ENCODE assay signal across 1 cellular context in genomic region chr3:125076464-125076863, GRCh38.
TF ChIP-seq lines count a peak whose summit lies in the region.

No MANE protein-coding gene starts in this region.

TF ChIP-seq in GM23338, 12 proteins besides CTCF, POLR2A, EP300 and RAD21 (continued from another document):
- TF ChIP-seq ZNF462 (CRISPR knock-in tag; IDR thresholded peaks at IDR 0.05) (no peak), ZNF331 (CRISPR knock-in tag; IDR thresholded peaks at IDR 0.05; ENCODE audit: low read depth) (no peak), EZH2 (IDR thresholded peaks at IDR 0.05; ENCODE audit: low read depth, unreplicated experiment) (no peak)
